Comparison of ENCODE assay signal across 18 cellular contexts in genomic region chr11:86037743-86038142, GRCh38. TPM values are rescaled to one million over a fixed set of nuclear protein-coding genes. Genes with fewer than 3 reads are reported as not detected.
DNase-seq lines count a peak whose midpoint lies in the region; ATAC-seq lines count a peak whose summit lies in the region.
"Had no signal": no experiment of that assay in that cellular context is flagged by ENCODE, and none has a peak within 500 bp of the region (broad histone marks: within the 10 kb centered on the region; RNA-seq: fewer than 3 reads in every experiment).

No MANE protein-coding gene starts in this region.

- peaks cover 70% of the 10 kb centered on the region for H3K4me1 Mint-ChIP-seq in activated T-cell treated with anti-CD3 and anti-CD28 coated beads, Interleukin-2, amount 50 U/mL, for 72 hours (ENCODE audit: low read depth)
- peaks cover 66% of the 10 kb centered on the region for H3K4me1 Mint-ChIP-seq in activated naive CD8-positive, alpha-beta T cell treated with anti-CD3 and anti-CD28 coated beads, Interleukin-2, amount 50 U/mL, for 24 hours
- peaks cover 35% of the 10 kb centered on the region for H3K4me1 Mint-ChIP-seq in memory B cell
- peaks cover 19 to 65% of the 10 kb centered on the region in 2 donors for H3K4me1 Mint-ChIP-seq in stimulated activated naive B cell treated with anti-CD40 and anti-IgM and Interleukin-4, amounts not matched to agents 10 μg/mL and 1 μg/mL and 100 μg/mL, for 72 hours

- no peak for DNase-seq in activated T-cell treated with anti-CD3 and anti-CD28 coated beads, Interleukin-2, amount 50 U/mL, for 72 hours
- no peak for DNase-seq in activated T-cell treated with anti-CD3 and anti-CD28 coated beads, Interleukin-2, amount 50 U/mL, for 1 hour
- no peak for DNase-seq in activated naive CD8-positive, alpha-beta T cell treated with anti-CD3 and anti-CD28 coated beads, Interleukin-2, amount 50 U/mL, for 24 hours
- DNase-seq in memory B cell (ENCODE audit: low spot score in 2 of 2) (no peak), NCI-H2227 treated with DMSO at 0.1 percent for 48 hours (lab: John Stamatoyannopoulos, UW) (no peak), kidney glomerular epithelial cell (lab: John Stamatoyannopoulos, UW) (no peak)
- no peak for DNase-seq in stimulated activated naive B cell treated with anti-CD40 and anti-IgM and Interleukin-4, amounts not matched to agents 10 μg/mL and 1 μg/mL and 100 μg/mL, for 72 hours
- DNase-seq: DND-41, KG1, NCI-H1417, NCI-H187, NCI-H226, NCI-H524, NCI-H82, OCI-M1, SHP77 had no signal

- H3K27me3 Mint-ChIP-seq in activated T-cell treated with anti-CD3 and anti-CD28 coated beads, Interleukin-2, amount 50 U/mL, for 72 hours (ENCODE audit: low read depth) = no peaks in the 10 kb centered on the region
- no peaks in the 10 kb centered on the region for H3K27me3 Mint-ChIP-seq in activated naive CD8-positive, alpha-beta T cell treated with anti-CD3 and anti-CD28 coated beads, Interleukin-2, amount 50 U/mL, for 24 hours
- H3K27me3 Mint-ChIP-seq in memory B cell = no peaks in the 10 kb centered on the region
- no peaks in the 10 kb centered on the region for H3K27me3 Mint-ChIP-seq in stimulated activated naive B cell treated with anti-CD40 and anti-IgM and Interleukin-4, amounts not matched to agents 10 μg/mL and 1 μg/mL and 100 μg/mL, for 72 hours

- peak in 1 of 2 donors; percentile 32 for ATAC-seq in activated T-cell treated with anti-CD3 and anti-CD28 coated beads, Interleukin-2, amount 50 U/mL, for 72 hours (replicated peaks in 1 of 2)
- ATAC-seq in activated naive CD8-positive, alpha-beta T cell treated with anti-CD3 and anti-CD28 coated beads, Interleukin-2, amount 50 U/mL, for 24 hours = peak; percentile 25
- no peak for ATAC-seq in memory B cell (ENCODE audit: low read depth)
- no peak for ATAC-seq in stimulated activated naive B cell treated with anti-CD40 and anti-IgM and Interleukin-4, amounts not matched to agents 10 μg/mL and 1 μg/mL and 100 μg/mL, for 72 hours (replicated peaks)
- no peak for ATAC-seq in HG02623 (IDR thresholded peaks at IDR 0.05; ENCODE audit: unreplicated experiment)
- ATAC-seq: HepG2 had no signal

- no peak overlapping the region for H3K4me3 Mint-ChIP-seq in activated T-cell treated with anti-CD3 and anti-CD28 coated beads, Interleukin-2, amount 50 U/mL, for 72 hours
- no peak overlapping the region for H3K4me3 Mint-ChIP-seq in activated naive CD8-positive, alpha-beta T cell treated with anti-CD3 and anti-CD28 coated beads, Interleukin-2, amount 50 U/mL, for 24 hours
- H3K4me3 Mint-ChIP-seq in memory B cell = peak overlapping the region; percentile 3
- no peak overlapping the region for H3K4me3 Mint-ChIP-seq in stimulated activated naive B cell treated with anti-CD40 and anti-IgM and Interleukin-4, amounts not matched to agents 10 μg/mL and 1 μg/mL and 100 μg/mL, for 72 hours

- peak overlapping the region; percentile 3 for H3K27ac Mint-ChIP-seq in activated T-cell treated with anti-CD3 and anti-CD28 coated beads, Interleukin-2, amount 50 U/mL, for 72 hours
- no peak overlapping the region for H3K27ac Mint-ChIP-seq in activated naive CD8-positive, alpha-beta T cell treated with anti-CD3 and anti-CD28 coated beads, Interleukin-2, amount 50 U/mL, for 24 hours
- peak overlapping the region; percentile 14 for H3K27ac Mint-ChIP-seq in memory B cell
- peak overlapping the region; percentile 59 for H3K27ac Mint-ChIP-seq in stimulated activated naive B cell treated with anti-CD40 and anti-IgM and Interleukin-4, amounts not matched to agents 10 μg/mL and 1 μg/mL and 100 μg/mL, for 72 hours

- no peaks in the 10 kb centered on the region for H3K9me3 Mint-ChIP-seq in activated T-cell treated with anti-CD3 and anti-CD28 coated beads, Interleukin-2, amount 50 U/mL, for 72 hours
- H3K9me3 Mint-ChIP-seq in activated naive CD8-positive, alpha-beta T cell treated with anti-CD3 and anti-CD28 coated beads, Interleukin-2, amount 50 U/mL, for 24 hours = no peaks in the 10 kb centered on the region
- no peaks in the 10 kb centered on the region for H3K9me3 Mint-ChIP-seq in memory B cell
- no peaks in the 10 kb centered on the region for H3K9me3 Mint-ChIP-seq in stimulated activated naive B cell treated with anti-CD40 and anti-IgM and Interleukin-4, amounts not matched to agents 10 μg/mL and 1 μg/mL and 100 μg/mL, for 72 hours

- H3K36me3 Mint-ChIP-seq in activated T-cell treated with anti-CD3 and anti-CD28 coated beads, Interleukin-2, amount 50 U/mL, for 72 hours (ENCODE audit: insufficient read depth in 2 of 2) = peaks cover 2 to 15% of the 10 kb centered on the region in 2 donors
- peaks cover 11% of the 10 kb centered on the region for H3K36me3 Mint-ChIP-seq in activated naive CD8-positive, alpha-beta T cell treated with anti-CD3 and anti-CD28 coated beads, Interleukin-2, amount 50 U/mL, for 24 hours (ENCODE audit: low read depth)
- H3K36me3 Mint-ChIP-seq in memory B cell = peaks cover 5% of the 10 kb centered on the region
- H3K36me3 Mint-ChIP-seq in stimulated activated naive B cell treated with anti-CD40 and anti-IgM and Interleukin-4, amounts not matched to agents 10 μg/mL and 1 μg/mL and 100 μg/mL, for 72 hours = peaks cover 2 to 20% of the 10 kb centered on the region in 2 donors

RNA-seq across cellular contexts. Expression of gene PICALM, which starts 31.1 kb away (rescaled TPM):
- 100 to 1,000 TPM in 1 of 2 donors, 10 to 100 TPM in 1; 70.3 to 103 TPM for total RNA-seq in activated T-cell treated with anti-CD3 and anti-CD28 coated beads, Interleukin-2, amount 50 U/mL, for 72 hours
